Comparison of ENCODE assay signal across 35 cellular contexts in genomic region chr17:10394201-10394887, GRCh38. TPM values are rescaled to one million over a fixed set of nuclear protein-coding genes. Genes with fewer than 3 reads are reported as not detected.
A peak's percentile ranks its signal among the peaks of the same experiment; 100 is the strongest.
DNase-seq lines count a peak whose midpoint lies in the region; ATAC-seq, FAIRE-seq and TF ChIP-seq lines count a peak whose summit lies in the region.
"Had no signal": no experiment of that assay in that cellular context is flagged by ENCODE, and none has a peak within 500 bp of the region (broad histone marks: within the 10 kb centered on the region; RNA-seq: fewer than 3 reads in every experiment).

No MANE protein-coding gene starts in this region.

- H3K4me3 Mint-ChIP-seq in activated T-cell treated with anti-CD3 and anti-CD28 coated beads, Interleukin-2, amount 50 U/mL, for 4 hours: no peak overlapping the region
- H3K4me3 Mint-ChIP-seq: activated naive CD4-positive, alpha-beta T cell treated with anti-CD3 and anti-CD28 coated beads, Interleukin-2, amount 50 U/mL, for 24 hours; activated T-helper 17 cell treated with anti-CD3 and anti-CD28 coated beads, Interleukin-2, amount 50 U/mL, for 72 hours; CD4-positive, alpha-beta T cell; mesothelial cell of epicardium; naive thymus-derived CD4-positive, alpha-beta T cell; T-helper 1 cell treated with Interleukin-12 subunit alpha and Interleukin-12 subunit beta and Interleukin-4 antibody, amounts not matched to agents 30 μg/mL and 1 μg/mL, for 36 hours had no signal

- no peak for TF ChIP-seq RAD21 in neural cell (conservative IDR thresholded peaks at IDR 0.05)

- H3K27ac ChIP-seq in neural cell (ENCODE audit: low read length): peak overlapping the region; percentile 84
- H3K27ac ChIP-seq: epithelial cell of prostate, transverse colon had no signal

- H3K9me2 ChIP-seq in neural cell (ENCODE audit: insufficient read depth, low read length): no peaks in the 10 kb centered on the region
- H3K9me2 ChIP-seq: SK-N-SH had no signal

- H4K20me1 ChIP-seq in neural cell (ENCODE audit: insufficient read depth): no peaks in the 10 kb centered on the region

- H3K9me3 Mint-ChIP-seq in activated T-cell treated with anti-CD3 and anti-CD28 coated beads, Interleukin-2, amount 50 U/mL, for 4 hours: no peaks in the 10 kb centered on the region
- H3K9me3 Mint-ChIP-seq: activated T-helper 17 cell treated with anti-CD3 and anti-CD28 coated beads, Interleukin-2, amount 50 U/mL, for 72 hours; CD4-positive, alpha-beta T cell; mesothelial cell of epicardium; T-helper 1 cell treated with Interleukin-12 subunit alpha and Interleukin-12 subunit beta and Interleukin-4 antibody, amounts not matched to agents 30 μg/mL and 1 μg/mL, for 36 hours had no signal

- DNase-seq in activated T-cell treated with anti-CD3 and anti-CD28 coated beads, Interleukin-2, amount 50 U/mL, for 4 hours: no peak
- DNase-seq in activated T-cell treated with anti-CD3 and anti-CD28 coated beads for 4 hours: no peak
- DNase-seq in GM19239 (ENCODE audit: insufficient read length, low spot score): no peak
- DNase-seq in DMS153 (lab: John Stamatoyannopoulos, UW): no peak
- DNase-seq in iPS-NIHi7 (ENCODE audit: extremely low spot score): no peak
- DNase-seq: 8988T; activated CD4-positive, alpha-beta T cell treated with anti-CD3 and anti-CD28 coated beads, Interleukin-2, amount 50 U/mL, for 48 hours; AML-193; amygdala; CD4-positive, alpha-beta T cell; effector CD4-positive, alpha-beta T cell; HCEC 1CT; KG1; kidney; naive thymus-derived CD4-positive, alpha-beta T cell; NCI-H1417 treated with DMSO at 0.1 percent for 48 hours; NCI-H2081; nucleus accumbens; SK-N-SH; stimulated activated CD4-positive, alpha-beta T cell treated with anti-CD3 and anti-CD28 coated beads, Interleukin-1b, Interleukin-23, amount 100 ng/mL, for 48 hours; transverse colon had no signal

- ATAC-seq in activated T-cell treated with anti-CD3 and anti-CD28 coated beads, Interleukin-2, amount 50 U/mL, for 4 hours: peak; percentile 41 to 55
- ATAC-seq in HG02642 (IDR thresholded peaks at IDR 0.05; ENCODE audit: poor library complexity, unreplicated experiment) (peak; percentile 54), HG03558 (IDR thresholded peaks at IDR 0.05; ENCODE audit: extremely low read depth, unreplicated experiment) (peak; percentile 78)
- ATAC-seq: activated T-helper 17 cell treated with anti-CD3 and anti-CD28 coated beads, Interleukin-2, amount 50 U/mL, for 72 hours; naive thymus-derived CD4-positive, alpha-beta T cell had no signal

- H3K36me3 ChIP-seq in neural cell (ENCODE audit: insufficient read depth, low read length): no peaks in the 10 kb centered on the region
- H3K36me3 ChIP-seq: transverse colon had no signal

- no peaks in the 10 kb centered on the region for H3K27me3 ChIP-seq in neural cell (ENCODE audit: insufficient read depth, low read depth, low read length)
- H3K27me3 ChIP-seq: transverse colon had no signal

- H3K4me1 Mint-ChIP-seq in activated T-cell treated with anti-CD3 and anti-CD28 coated beads, Interleukin-2, amount 50 U/mL, for 4 hours (ENCODE audit: low read depth): no peaks in the 10 kb centered on the region
- H3K4me1 Mint-ChIP-seq: activated naive CD4-positive, alpha-beta T cell treated with anti-CD3 and anti-CD28 coated beads, Interleukin-2, amount 50 U/mL, for 24 hours; activated T-helper 17 cell treated with anti-CD3 and anti-CD28 coated beads, Interleukin-2, amount 50 U/mL, for 72 hours; mesothelial cell of epicardium; naive thymus-derived CD4-positive, alpha-beta T cell had no signal

- peak overlapping the region; percentile 48 for H3K4me3 ChIP-seq in neural cell (ENCODE audit: low read length)
- H3K4me3 ChIP-seq: smooth muscle cell, transverse colon had no signal

- no peaks in the 10 kb centered on the region for H3K79me2 ChIP-seq in neural cell (replicated peaks; ENCODE audit: insufficient read depth, low read length)

- no peaks in the 10 kb centered on the region for H3K36me3 Mint-ChIP-seq in activated T-cell treated with anti-CD3 and anti-CD28 coated beads, Interleukin-2, amount 50 U/mL, for 4 hours (ENCODE audit: insufficient read depth)
- H3K36me3 Mint-ChIP-seq: activated naive CD4-positive, alpha-beta T cell treated with anti-CD3 and anti-CD28 coated beads, Interleukin-2, amount 50 U/mL, for 24 hours; mesothelial cell of epicardium; naive thymus-derived CD4-positive, alpha-beta T cell had no signal

- peak overlapping the region; percentile 55 for H3K9ac ChIP-seq in neural cell (ENCODE audit: low read length)
- H3K9ac ChIP-seq: SK-N-SH had no signal

- peak overlapping the region; percentile 27 for H3K4me2 ChIP-seq in neural cell (ENCODE audit: low read length)
- H3K4me2 ChIP-seq: SK-N-SH, smooth muscle cell had no signal

- peak; percentile 93 for TF ChIP-seq EP300 in neural cell (conservative IDR thresholded peaks at IDR 0.05; ENCODE audit: poor library complexity, severe bottlenecking)

- no peaks in the 10 kb centered on the region for H3K9me3 ChIP-seq in neural cell (ENCODE audit: low read length)
- H3K9me3 ChIP-seq: SK-N-SH, transverse colon had no signal

- no peak for FAIRE-seq in GM19239 (lab: Jason Lieb, UNC)
- FAIRE-seq: bronchial epithelial cell, colon, HTR-8/SVneo, kidney had no signal

- TF ChIP-seq CTCF in neural cell (IDR thresholded peaks at IDR 0.05; ENCODE audit: poor library complexity, severe bottlenecking): no peak

- H2AFZ ChIP-seq in neural cell (ENCODE audit: low read depth, low read length): no peak overlapping the region

- H3K27me3 Mint-ChIP-seq in activated T-cell treated with anti-CD3 and anti-CD28 coated beads, Interleukin-2, amount 50 U/mL, for 4 hours (ENCODE audit: low read depth): peaks cover 10% of the 10 kb centered on the region

- H3F3A ChIP-seq in neural cell (ENCODE audit: insufficient read depth, low read length, poor library complexity, severe bottlenecking): peaks cover 3% of the 10 kb centered on the region

TF ChIP-seq in neural cell, 6 proteins besides CTCF, POLR2A, EP300 and RAD21:
- TF ChIP-seq, protein P1, sequence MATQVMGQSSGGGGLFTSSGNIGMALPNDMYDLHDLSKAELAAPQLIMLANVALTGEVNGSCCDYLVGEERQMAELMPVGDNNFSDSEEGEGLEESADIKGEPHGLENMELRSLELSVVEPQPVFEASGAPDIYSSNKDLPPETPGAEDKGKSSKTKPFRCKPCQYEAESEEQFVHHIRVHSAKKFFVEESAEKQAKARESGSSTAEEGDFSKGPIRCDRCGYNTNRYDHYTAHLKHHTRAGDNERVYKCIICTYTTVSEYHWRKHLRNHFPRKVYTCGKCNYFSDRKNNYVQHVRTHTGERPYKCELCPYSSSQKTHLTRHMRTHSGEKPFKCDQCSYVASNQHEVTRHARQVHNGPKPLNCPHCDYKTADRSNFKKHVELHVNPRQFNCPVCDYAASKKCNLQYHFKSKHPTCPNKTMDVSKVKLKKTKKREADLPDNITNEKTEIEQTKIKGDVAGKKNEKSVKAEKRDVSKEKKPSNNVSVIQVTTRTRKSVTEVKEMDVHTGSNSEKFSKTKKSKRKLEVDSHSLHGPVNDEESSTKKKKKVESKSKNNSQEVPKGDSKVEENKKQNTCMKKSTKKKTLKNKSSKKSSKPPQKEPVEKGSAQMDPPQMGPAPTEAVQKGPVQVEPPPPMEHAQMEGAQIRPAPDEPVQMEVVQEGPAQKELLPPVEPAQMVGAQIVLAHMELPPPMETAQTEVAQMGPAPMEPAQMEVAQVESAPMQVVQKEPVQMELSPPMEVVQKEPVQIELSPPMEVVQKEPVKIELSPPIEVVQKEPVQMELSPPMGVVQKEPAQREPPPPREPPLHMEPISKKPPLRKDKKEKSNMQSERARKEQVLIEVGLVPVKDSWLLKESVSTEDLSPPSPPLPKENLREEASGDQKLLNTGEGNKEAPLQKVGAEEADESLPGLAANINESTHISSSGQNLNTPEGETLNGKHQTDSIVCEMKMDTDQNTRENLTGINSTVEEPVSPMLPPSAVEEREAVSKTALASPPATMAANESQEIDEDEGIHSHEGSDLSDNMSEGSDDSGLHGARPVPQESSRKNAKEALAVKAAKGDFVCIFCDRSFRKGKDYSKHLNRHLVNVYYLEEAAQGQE (IDR thresholded peaks at IDR 0.05; ENCODE audit: borderline replicate concordance): peak; percentile 89
- TF ChIP-seq EZH2 (IDR thresholded peaks at IDR 0.05; ENCODE audit: borderline replicate concordance, insufficient read depth, low read length, poor library complexity, severe bottlenecking) (no peak), POLR2AphosphoS5 (IDR thresholded peaks at IDR 0.05) (peak; percentile 50), SMC3 (conservative IDR thresholded peaks at IDR 0.05; ENCODE audit: poor library complexity) (no peak)

RNA-seq across cellular contexts. Expression of gene MYH13, which starts 21.5 kb away (rescaled TPM):
- total RNA-seq in activated T-cell treated with anti-CD3 and anti-CD28 coated beads, Interleukin-2, amount 50 U/mL, for 4 hours: not detected
- 0.05 TPM in 1 of 2 replicates, not detected in the other for polyA plus RNA-seq in neural cell
- polyA minus RNA-seq in neural cell: not detected in 2 replicates
- total RNA-seq: activated T-helper 17 cell treated with anti-CD3 and anti-CD28 coated beads, Interleukin-2, amount 50 U/mL, for 72 hours; bronchial epithelial cell; CD4-positive, alpha-beta T cell; kidney; liver; naive thymus-derived CD4-positive, alpha-beta T cell; OCI-LY7; smooth muscle cell had no signal
- polyA plus RNA-seq: liver; naive thymus-derived CD4-positive, alpha-beta T cell; SK-N-SH had no signal

RNA-seq across cellular contexts. Expression of gene MYH8, which starts 27.4 kb away (rescaled TPM):
- total RNA-seq in activated T-cell treated with anti-CD3 and anti-CD28 coated beads, Interleukin-2, amount 50 U/mL, for 4 hours: not detected
- polyA plus RNA-seq in neural cell: 3.0 and 3.7 TPM in 2 replicates
- 0.97 and 1.5 TPM in 2 replicates for polyA minus RNA-seq in neural cell
- total RNA-seq: activated T-helper 17 cell treated with anti-CD3 and anti-CD28 coated beads, Interleukin-2, amount 50 U/mL, for 72 hours; bronchial epithelial cell; CD4-positive, alpha-beta T cell; mesothelial cell of epicardium; naive thymus-derived CD4-positive, alpha-beta T cell; OCI-LY7; smooth muscle cell; transverse colon had no signal
- polyA plus RNA-seq: liver; naive thymus-derived CD4-positive, alpha-beta T cell; smooth muscle cell had no signal
